In genomic region chr3:56758539-56758981, GRCh38 we compare ENCODE assay signal across 8 cellular contexts. TPM values are rescaled to one million over a fixed set of nuclear protein-coding genes. Genes with fewer than 3 reads are reported as not detected.
DNase-seq lines count a peak whose midpoint lies in the region; ATAC-seq lines count a peak whose summit lies in the region.

No MANE protein-coding gene starts in this region.

- CTCF ChIA-PET in activated CD4-positive, alpha-beta memory T cell treated with anti-CD3 and anti-CD28 coated beads for 36 hours (lab: Charles Lee), result interaction anchor here (0.6 to 2.5 kb wide), 6 partner anchors 20 to 237 kb away, joined by 3 to 18 read pairs (median 4); partner anchors contain the start of gene ARHGEF3

- peaks cover 73% of the 10 kb centered on the region for H3K4me1 Mint-ChIP-seq in activated CD4-positive, alpha-beta memory T cell treated with anti-CD3 and anti-CD28 coated beads for 36 hours (ENCODE audit: low read depth)

- DNase-seq in ELF-1 (ENCODE audit: low read depth, low spot score) (peak; percentile 17), HT-29 (ENCODE audit: low spot score) (peak; percentile 84), fibroblast of the conjunctiva (ENCODE audit: low read depth) (peak; percentile 89), NCI-H2081 treated with DMSO at 0.1 percent for 48 hours (lab: John Stamatoyannopoulos, UW) (no peak)
- peak; percentile 62 for DNase-seq in activated CD4-positive, alpha-beta memory T cell treated with anti-CD3 and anti-CD28 coated beads for 36 hours
- DNase-seq in stimulated activated CD4-positive, alpha-beta T cell treated with anti-CD3 and anti-CD28 coated beads, Interleukin-2, amount 100 ng/mL, for 24 hours, result peak; percentile 31 to 42

- peaks cover 29% of the 10 kb centered on the region for H3K36me3 Mint-ChIP-seq in activated CD4-positive, alpha-beta memory T cell treated with anti-CD3 and anti-CD28 coated beads for 36 hours

- intact Hi-C loops in activated CD4-positive, alpha-beta memory T cell treated with anti-CD3 and anti-CD28 coated beads for 36 hours (cut with micrococcal nuclease), result loop anchor here (1.0 to 2.0 kb wide), 4 partner anchors 25 to 158 kb away; no protein-coding TSS in a partner anchor

- H3K27me3 Mint-ChIP-seq in activated CD4-positive, alpha-beta memory T cell treated with anti-CD3 and anti-CD28 coated beads for 36 hours, result no peaks in the 10 kb centered on the region

- ATAC-seq in GM21447 (IDR thresholded peaks at IDR 0.05; ENCODE audit: unreplicated experiment), result peak; percentile 81
- ATAC-seq in GM21367 (IDR thresholded peaks at IDR 0.05; ENCODE audit: unreplicated experiment), result no peak

- POLR2A ChIA-PET in activated CD4-positive, alpha-beta memory T cell treated with anti-CD3 and anti-CD28 coated beads for 36 hours (lab: Charles Lee), result interaction anchor here (1.0 to 1.4 kb wide), 4 partner anchors 28 to 157 kb away, joined by 3 to 7 read pairs (median 6); partner anchors contain the start of gene TASOR

- peak overlapping the region; percentile 86 for H3K27ac Mint-ChIP-seq in activated CD4-positive, alpha-beta memory T cell treated with anti-CD3 and anti-CD28 coated beads for 36 hours

- H3K4me3 Mint-ChIP-seq in activated CD4-positive, alpha-beta memory T cell treated with anti-CD3 and anti-CD28 coated beads for 36 hours, result peak overlapping the region; percentile 66

- H3K9me3 Mint-ChIP-seq in activated CD4-positive, alpha-beta memory T cell treated with anti-CD3 and anti-CD28 coated beads for 36 hours, result no peaks in the 10 kb centered on the region

RNA-seq across cellular contexts. Expression of gene ARHGEF3, which starts 43.2 kb away (rescaled TPM):
- total RNA-seq in HT-29 (2014; rRNA removed; shearing (Covaris generic)), result 10.9 and 13.7 TPM in 2 replicates
- 10 to 100 TPM; 28.0 to 31.5 TPM for total RNA-seq in activated CD4-positive, alpha-beta memory T cell treated with anti-CD3 and anti-CD28 coated beads for 36 hours
